In the genomic region with DNA sequence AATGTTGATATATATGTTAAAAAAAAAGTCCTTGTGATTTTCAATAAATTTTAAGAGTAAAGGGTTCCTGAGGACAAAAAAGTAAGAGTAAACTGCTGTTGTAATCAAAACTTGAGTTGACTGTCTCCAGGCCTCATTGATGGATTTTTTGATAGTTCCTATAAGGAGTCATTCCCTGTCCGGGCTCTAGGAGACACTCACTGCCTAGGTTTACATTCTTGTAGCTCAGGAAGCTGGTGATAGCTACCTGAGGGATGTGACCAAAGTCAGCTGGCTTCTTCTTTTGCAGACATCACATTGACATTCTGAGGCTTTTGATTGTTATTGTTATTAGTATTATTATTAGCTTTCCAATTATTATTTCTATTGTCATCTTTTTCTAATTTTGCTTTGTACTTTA, we compare ENCODE assay signal across 11 cellular contexts.
DNase-seq lines count a peak whose midpoint lies in the region; TF ChIP-seq lines count a peak whose summit lies in the region.
"Had no signal": no experiment of that assay in that cellular context is flagged by ENCODE, and none has a peak within 500 bp of the region (broad histone marks: within the 10 kb centered on the region; RNA-seq: fewer than 3 reads in every experiment).

No MANE protein-coding gene starts in this region.

- H3K4me1 Mint-ChIP-seq in osteocyte (ENCODE audit: unreplicated experiment) = no peaks in the 10 kb centered on the region
- H3K4me1 Mint-ChIP-seq: activated naive CD8-positive, alpha-beta T cell treated with anti-CD3 and anti-CD28 coated beads, Interleukin-2, amount 10 ng/mL, durations not matched to agents 7 days and 5 days; memory B cell had no signal

- H3K36me3 Mint-ChIP-seq in osteocyte (ENCODE audit: unreplicated experiment) = no peaks in the 10 kb centered on the region
- H3K36me3 Mint-ChIP-seq: activated naive CD8-positive, alpha-beta T cell treated with anti-CD3 and anti-CD28 coated beads, Interleukin-2, amount 10 ng/mL, durations not matched to agents 7 days and 5 days; memory B cell had no signal

- H3K9me3 Mint-ChIP-seq in osteocyte (ENCODE audit: unreplicated experiment) = no peaks in the 10 kb centered on the region

- intact Hi-C loops in esophagus squamous epithelium (cut with DNase I) = no loop called here

- no peak overlapping the region for H3K4me3 ChIP-seq in esophagus squamous epithelium

- no peak overlapping the region for H3K4me3 Mint-ChIP-seq in osteocyte (ENCODE audit: unreplicated experiment)
- H3K4me3 Mint-ChIP-seq: activated naive CD8-positive, alpha-beta T cell treated with anti-CD3 and anti-CD28 coated beads, Interleukin-2, amount 10 ng/mL, durations not matched to agents 7 days and 5 days; memory B cell had no signal

- no peaks in the 10 kb centered on the region for H3K27me3 ChIP-seq in esophagus squamous epithelium

- POLR2A ChIA-PET in GM10248 (lab: Yijun Ruan, JAX) = no interaction called here

- no peak for TF ChIP-seq POLR2A in esophagus squamous epithelium (IDR thresholded peaks at IDR 0.05)

- H3K27ac ChIP-seq in esophagus squamous epithelium = no peak overlapping the region
- H3K27ac ChIP-seq: HL-60 had no signal

- H3K9me3 ChIP-seq in esophagus squamous epithelium = no peaks in the 10 kb centered on the region

- H3K27ac Mint-ChIP-seq in osteocyte (ENCODE audit: unreplicated experiment) = no peak overlapping the region
- H3K27ac Mint-ChIP-seq: activated naive CD8-positive, alpha-beta T cell treated with anti-CD3 and anti-CD28 coated beads, Interleukin-2, amount 10 ng/mL, durations not matched to agents 7 days and 5 days; memory B cell had no signal

- DNase-seq in GM10248 (ENCODE audit: extremely low spot score) (no peak), NCI-H524 treated with DMSO at 0.1 percent for 48 hours (lab: John Stamatoyannopoulos, UW) (peak; percentile 37), dermis blood vessel endothelial cell (peak; percentile 44), osteocyte (ENCODE audit: extremely low spot score, unreplicated experiment) (no peak), GM20000 (ENCODE audit: low spot score) (no peak), DMS79 (lab: John Stamatoyannopoulos, UW) (no peak), NK-92 (lab: John Stamatoyannopoulos, UW; ENCODE audit: unreplicated experiment) (no peak), esophagus squamous epithelium (lab: John Stamatoyannopoulos, UW) (no peak)
- DNase-seq: activated naive CD8-positive, alpha-beta T cell treated with anti-CD3 and anti-CD28 coated beads, Interleukin-2, amount 10 ng/mL, durations not matched to agents 7 days and 5 days had no signal

- WGBS in esophagus squamous epithelium, 2 donors = 10 to 59% methylated on average over 1 of the region's 1 CpG

- CTCF ChIA-PET in GM10248 (lab: Yijun Ruan, JAX) = interaction anchor here (0.6 to 1.3 kb wide), 2 partner anchors 433 to 441 kb away, joined by 3 read pairs; no protein-coding TSS in a partner anchor

- H3K36me3 ChIP-seq in esophagus squamous epithelium = no peaks in the 10 kb centered on the region

- H3K4me1 ChIP-seq in esophagus squamous epithelium = no peaks in the 10 kb centered on the region

- peaks cover 46% of the 10 kb centered on the region for H3K27me3 Mint-ChIP-seq in osteocyte (ENCODE audit: unreplicated experiment)
- H3K27me3 Mint-ChIP-seq: activated naive CD8-positive, alpha-beta T cell treated with anti-CD3 and anti-CD28 coated beads, Interleukin-2, amount 10 ng/mL, durations not matched to agents 7 days and 5 days had no signal

- TF ChIP-seq CTCF in GM10248 (IDR thresholded peaks at IDR 0.05; ENCODE audit: control extremely low read depth, extremely low read depth, low read depth, missing control alignments) = peak; percentile 14
- peak; percentile 73 for TF ChIP-seq CTCF in osteocyte (IDR thresholded peaks at IDR 0.05)
- TF ChIP-seq CTCF in GM20000 (IDR thresholded peaks at IDR 0.05; ENCODE audit: extremely low read depth, missing control alignments) = no peak
- TF ChIP-seq CTCF in esophagus squamous epithelium (IDR thresholded peaks at IDR 0.05) = peak in 2 of 6 experiments; percentile 26 to 43

Comparison
In these comparisons a context has a peak if more than half of its experiments do, and no peak if none do; other contexts are left out.
1. DNase-seq: peak in NCI-H524 treated with DMSO at 0.1 percent for 48 hours (single experiment) and dermis blood vessel endothelial cell (single experiment); none in GM10248 (single experiment), osteocyte (single experiment), GM20000 (single experiment), DMS79 (single experiment), NK-92 (single experiment) and esophagus squamous epithelium (single experiment).